Comparison of ENCODE assay signal across 13 cellular contexts in genomic region chr11:76614471-76615183, GRCh38. TPM values are rescaled to one million over a fixed set of nuclear protein-coding genes. Genes with fewer than 3 reads are reported as not detected.
DNase-seq lines count a peak whose midpoint lies in the region; ATAC-seq and TF ChIP-seq lines count a peak whose summit lies in the region.
"Had no signal": no experiment of that assay in that cellular context is flagged by ENCODE, and none has a peak within 500 bp of the region (broad histone marks: within the 10 kb centered on the region; RNA-seq: fewer than 3 reads in every experiment).

No MANE protein-coding gene starts in this region.

- H3K4me3 ChIP-seq in astrocyte of the cerebellum (ENCODE audit: low read depth, low read length), result no peak overlapping the region
- H3K4me3 ChIP-seq in gastroesophageal sphincter, result no peak overlapping the region
- no peak overlapping the region for H3K4me3 ChIP-seq in osteoblast (ENCODE audit: insufficient read depth, low read length)

- H3K79me2 ChIP-seq in osteoblast (ENCODE audit: insufficient read depth, low read length), result no peaks in the 10 kb centered on the region

- no peak overlapping the region for H3K4me2 ChIP-seq in osteoblast (ENCODE audit: insufficient read depth, low read length)

- no peaks in the 10 kb centered on the region for H3K36me3 ChIP-seq in gastroesophageal sphincter
- no peaks in the 10 kb centered on the region for H3K36me3 ChIP-seq in osteoblast (ENCODE audit: insufficient read depth, low read length)

- DNase-seq in AG08395 (ENCODE audit: low spot score) (peak; percentile 71), astrocyte of the cerebellum (ENCODE audit: low read depth) (peak; percentile 28), osteoblast (ENCODE audit: insufficient read length, low spot score, missing footprints) (peak; percentile 97), HuH-7 (ENCODE audit: low spot score) (no peak)
- DNase-seq: activated CD4-positive, alpha-beta T cell treated with anti-CD3 and anti-CD28 coated beads, Interleukin-2, amount 10 ng/mL, durations not matched to agents 24 days and 14 days; activated gamma-delta T cell treated with Interleukin-2 at 50 U/mL for 16 hours; DMS79; Kasumi-1; T-cell had no signal

- H3K27ac ChIP-seq in gastroesophageal sphincter (peak overlapping the region in 3 of 4 donors; percentile 58 to 65 (median 65)), osteoblast (ENCODE audit: low read depth, low read length) (peak overlapping the region; percentile 21)

- H4K20me1 ChIP-seq in osteoblast (ENCODE audit: insufficient read depth, low read length), result no peaks in the 10 kb centered on the region

- peak overlapping the region; percentile 43 for H2AFZ ChIP-seq in osteoblast (ENCODE audit: low read length)

- 100% methylated on average over 1 of the region's 12 CpGs; no CpG with 5 or more reads in 1 of the 2 donors for WGBS in gastroesophageal sphincter (ENCODE audit: low coverage in 1 of 2), 2 donors

- TF ChIP-seq POLR2A in gastroesophageal sphincter (IDR thresholded peaks at IDR 0.05), result no peak

- TF ChIP-seq CTCF in astrocyte of the cerebellum (IDR thresholded peaks at IDR 0.05; ENCODE audit: low read depth, low read length, missing control alignments) (no peak), gastroesophageal sphincter (IDR thresholded peaks at IDR 0.05) (no peak), osteoblast (IDR thresholded peaks at IDR 0.05; ENCODE audit: extremely low read depth, low read depth, low read length) (no peak)

- H3K27me3 ChIP-seq in gastroesophageal sphincter, result no peaks in the 10 kb centered on the region
- no peaks in the 10 kb centered on the region for H3K27me3 ChIP-seq in osteoblast (ENCODE audit: insufficient read depth, low read length)

- H3K4me1 ChIP-seq in gastroesophageal sphincter, result peaks cover 0 to 33% (median 8%) of the 10 kb centered on the region in 3 donors
- peaks cover 39% of the 10 kb centered on the region for H3K4me1 ChIP-seq in osteoblast (ENCODE audit: insufficient read depth, low read length)

- in situ Hi-C loops in astrocyte of the cerebellum (cut with HindIII; ENCODE audit: low sequenced_read_pairs), result no loop called here

- no peaks in the 10 kb centered on the region for H3K9me3 ChIP-seq in gastroesophageal sphincter
- no peaks in the 10 kb centered on the region for H3K9me3 ChIP-seq in osteoblast (ENCODE audit: low read depth, low read length)

- peak; percentile 69 for ATAC-seq in gastroesophageal sphincter
- ATAC-seq in GM18517 (IDR thresholded peaks at IDR 0.05; ENCODE audit: unreplicated experiment), result no peak
- ATAC-seq in HG02678 (IDR thresholded peaks at IDR 0.05; ENCODE audit: unreplicated experiment), result no peak
- no peak for ATAC-seq in GM19397 (IDR thresholded peaks at IDR 0.05; ENCODE audit: unreplicated experiment)
- ATAC-seq: T-cell had no signal

- no peak for TF ChIP-seq EP300 in gastroesophageal sphincter (IDR thresholded peaks at IDR 0.05)

RNA-seq across cellular contexts. Expression of gene LRRC32, which starts 55.9 kb away (rescaled TPM):
- total RNA-seq in gastroesophageal sphincter (10 to 100 TPM; 22.7 to 37.6 (median 31.1) TPM), osteoblast (37.6 and 41.3 TPM in 2 replicates)
